Comparison of ENCODE assay signal across 14 cellular contexts in genomic region chr3:141337523-141337854, GRCh38. TPM values are rescaled to one million over a fixed set of nuclear protein-coding genes. Genes with fewer than 3 reads are reported as not detected.
DNase-seq lines count a peak whose midpoint lies in the region; ATAC-seq and TF ChIP-seq lines count a peak whose summit lies in the region.
"Had no signal": no experiment of that assay in that cellular context is flagged by ENCODE, and none has a peak within 500 bp of the region (broad histone marks: within the 10 kb centered on the region; RNA-seq: fewer than 3 reads in every experiment).

No MANE protein-coding gene starts in this region.

- no peaks in the 10 kb centered on the region for H3K79me2 ChIP-seq in PC-3 (ENCODE audit: low read length)

- intact Hi-C loops in PC-3 (cut with micrococcal nuclease): no loop called here

- no peaks in the 10 kb centered on the region for H3K9me2 ChIP-seq in PC-3 (replicated peaks; ENCODE audit: low read length)

- H3K9me3 ChIP-seq in PC-3 (ENCODE audit: low read length): no peaks in the 10 kb centered on the region
- H3K9me3 ChIP-seq: psoas muscle had no signal

- CTCF ChIA-PET in PC-3 (lab: Charles Lee): no interaction called here

- ATAC-seq in PC-3 (peak; percentile 48), foreskin keratinocyte (no peak), HG02623 (IDR thresholded peaks at IDR 0.05; ENCODE audit: unreplicated experiment) (no peak), HG02798 (IDR thresholded peaks at IDR 0.05; ENCODE audit: poor library complexity, unreplicated experiment) (no peak)
- ATAC-seq: psoas muscle had no signal

- H3K27ac ChIP-seq in PC-3 (ENCODE audit: low read length): peak overlapping the region; percentile 60
- peak overlapping the region; percentile 26 for H3K27ac ChIP-seq in foreskin keratinocyte
- H3K27ac ChIP-seq in substantia nigra (ENCODE audit: low read depth, low read length, poor library complexity, severe bottlenecking): peak overlapping the region; percentile 56
- H3K27ac ChIP-seq: psoas muscle had no signal

- H2AFZ ChIP-seq in PC-3 (ENCODE audit: low read length): no peak overlapping the region

- no peaks in the 10 kb centered on the region for H4K20me1 ChIP-seq in PC-3 (ENCODE audit: low read length)

- H3K27me3 ChIP-seq in PC-3 (ENCODE audit: low read length) (no peaks in the 10 kb centered on the region), foreskin keratinocyte (no peaks in the 10 kb centered on the region)

- H3K4me1 ChIP-seq in PC-3 (ENCODE audit: insufficient read depth, low read length) (peaks cover 17% of the 10 kb centered on the region), foreskin keratinocyte (peaks cover 8% of the 10 kb centered on the region)
- H3K4me1 ChIP-seq: psoas muscle had no signal

- no peaks in the 10 kb centered on the region for H3K36me3 ChIP-seq in PC-3 (ENCODE audit: low read depth, low read length)

- H3F3A ChIP-seq in PC-3 (ENCODE audit: low read length, unreplicated experiment): no peaks in the 10 kb centered on the region

- H3K4me2 ChIP-seq in PC-3 (ENCODE audit: low read length): peak overlapping the region; percentile 29; the same call in 1 of the 2 replicates

- no TSS peak for BruUV-seq in PC-3 (replicated peaks; lab: Mats Ljungman, UMichigan)

- POLR2A ChIA-PET in PC-3 (lab: Charles Lee; ENCODE audit: unreplicated experiment): no interaction called here

- no peak overlapping the region for H3K4me3 ChIP-seq in PC-3 (ENCODE audit: low read length)
- H3K4me3 ChIP-seq: psoas muscle had no signal

- no peak overlapping the region for H3K9ac ChIP-seq in PC-3 (ENCODE audit: low read length)

- TF ChIP-seq CTCF in PC-3 (conservative IDR thresholded peaks at IDR 0.05; ENCODE audit: low read depth, low read length) (no peak), foreskin keratinocyte (conservative IDR thresholded peaks at IDR 0.05) (no peak)

- DNase-seq in NCI-H2196 (lab: John Stamatoyannopoulos, UW; ENCODE audit: unreplicated experiment) (peak; percentile 64), NCI-H2196 treated with DMSO at 0.1 percent for 48 hours (lab: John Stamatoyannopoulos, UW; ENCODE audit: unreplicated experiment) (no peak), PC-3 (no peak), foreskin keratinocyte (no peak), substantia nigra (lab: John Stamatoyannopoulos, UW) (no peak), pons (ENCODE audit: low spot score) (no peak)
- DNase-seq: activated CD4-positive, alpha-beta memory T cell treated with anti-CD3 and anti-CD28 coated beads, Interleukin-2, amount 10 ng/mL, durations not matched to agents 7 days and 5 days; CD4-positive, alpha-beta memory T cell; erythroblast; hippocampal formation; psoas muscle; stimulated activated CD4-positive, alpha-beta T cell treated with anti-CD3 and anti-CD28 coated beads, Interleukin-15, amount 100 ng/mL, for 24 hours had no signal

RNA-seq across cellular contexts. Expression of gene ZBTB38, which starts 30.8 kb away (rescaled TPM):
- 17.0 and 19.6 TPM in 2 replicates for total RNA-seq in PC-3 (2014; rRNA removed)
- 58.0 and 59.5 TPM in 2 replicates for total RNA-seq in foreskin keratinocyte
- polyA plus RNA-seq in foreskin keratinocyte: 5.0 and 5.8 TPM in 2 replicates
